ENCODE assay signal across 22 cellular contexts in genomic region chr12:115979351-115979750, GRCh38.
A peak's percentile ranks its signal among the peaks of the same experiment; 100 is the strongest.
DNase-seq lines count a peak whose midpoint lies in the region; ATAC-seq, FAIRE-seq and TF ChIP-seq lines count a peak whose summit lies in the region.
"Had no signal": no experiment of that assay in that cellular context is flagged by ENCODE, and none has a peak within 500 bp of the region (broad histone marks: within the 10 kb centered on the region; RNA-seq: fewer than 3 reads in every experiment).

No MANE protein-coding gene starts in this region.

- H3K9me3 ChIP-seq in A549 (no peaks in the 10 kb centered on the region), HUES6 (ENCODE audit: control insufficient read depth, insufficient read depth, low read depth, low read length) (no peaks in the 10 kb centered on the region), tibial nerve (no peaks in the 10 kb centered on the region)

- peak; percentile 7 for FAIRE-seq in A549 (lab: Jason Lieb, UNC)
- peak; percentile 95 for FAIRE-seq in endometrium (lab: Jason Lieb, UNC)
- FAIRE-seq: A204.1, GM12892 had no signal

- no peak for DNase-seq in A549 (ENCODE audit: low read depth in 1 of 2, low spot score in 1 of 2)
- no peak for DNase-seq in left lobe of liver (ENCODE audit: low spot score)
- DNase-seq in HUDEP-2 (lab: John Stamatoyannopoulos, UW; ENCODE audit: unreplicated experiment in 76 of 76), result no peak
- DNase-seq in tibial nerve (ENCODE audit: low spot score in 2 of 2), result no peak
- no peak for DNase-seq in SIG-M5 (lab: John Stamatoyannopoulos, UW)
- DNase-seq: CD4-positive, alpha-beta T cell; DMS79 treated with DMSO at 0.1 percent for 48 hours; GDM1; Kasumi-1; NCI-H1417 treated with DMSO at 0.1 percent for 48 hours; NCI-H2029; NCI-H2171 treated with DMSO at 0.1 percent for 48 hours; NCI-H510A; NCI-H82 had no signal

- H3K4me2 ChIP-seq in A549, result no peak overlapping the region
- H3K4me2 ChIP-seq: GM23338 had no signal

- ATAC-seq in A549, result no peak
- peak; percentile 36 for ATAC-seq in left lobe of liver
- ATAC-seq in GM21423 (IDR thresholded peaks at IDR 0.05; ENCODE audit: unreplicated experiment), result no peak
- ATAC-seq: Panc1, Right ventricle myocardium inferior had no signal

- no peak for TF ChIP-seq RAD21 in A549 (conservative IDR thresholded peaks at IDR 0.05 in 1 of 2, IDR thresholded peaks at IDR 0.05 in 1 of 2)

- TF ChIP-seq POLR2A in A549 (IDR thresholded peaks at IDR 0.05; ENCODE audit: low read length) (no peak), tibial nerve (IDR thresholded peaks at IDR 0.05) (no peak)

- TF ChIP-seq CTCF in A549 (IDR thresholded peaks at IDR 0.05), result no peak
- TF ChIP-seq CTCF in tibial nerve (IDR thresholded peaks at IDR 0.05), result no peak

- CTCF ChIA-PET in A549 (lab: Yijun Ruan, JAX), result interaction anchor here (0.6 to 1.7 kb wide), 3 partner anchors 19 to 730 kb away, joined by 3 to 6 read pairs (median 5); no protein-coding TSS in a partner anchor

- H3K27ac ChIP-seq in A549 (no peak overlapping the region), HUES6 (ENCODE audit: low read depth, low read length) (0 out of 2 replicates have a peak overlapping the region, but pooled peaks have one; percentile 31), tibial nerve (no peak overlapping the region)

- H3K4me3 ChIP-seq in A549 (no peak overlapping the region), HUES6 (ENCODE audit: low read depth, low read length) (no peak overlapping the region), tibial nerve (no peak overlapping the region)
- H3K4me3 ChIP-seq: GM23338 had no signal

- H3K36me3 ChIP-seq in HUES6 (ENCODE audit: control insufficient read depth, insufficient read depth, low read length) (peaks cover 43% of the 10 kb centered on the region), tibial nerve (peaks cover 2 to 78% (median 2%) of the 10 kb centered on the region in 3 donors)

- H3K27me3 ChIP-seq in HUES6 (ENCODE audit: control insufficient read depth, insufficient read depth, low read length) (no peaks in the 10 kb centered on the region), tibial nerve (no peaks in the 10 kb centered on the region)

- no peak overlapping the region for H3K9ac ChIP-seq in HUES6 (ENCODE audit: low read length)

- TF ChIP-seq EP300 in A549 (IDR thresholded peaks at IDR 0.05), result no peak
- TF ChIP-seq EP300 in tibial nerve (IDR thresholded peaks at IDR 0.05), result no peak

- H3K4me1 ChIP-seq in A549, result no peaks in the 10 kb centered on the region
- peaks cover 5% of the 10 kb centered on the region for H3K4me1 ChIP-seq in HUES6 (ENCODE audit: control insufficient read depth, insufficient read depth, low read length)
- peaks cover 0 to 12% (median 0%) of the 10 kb centered on the region in 4 donors for H3K4me1 ChIP-seq in tibial nerve

- POLR2A ChIA-PET in A549 (lab: Yijun Ruan, JAX), result no interaction called here

TF ChIP-seq in A549, 52 proteins besides CTCF, POLR2A, EP300 and RAD21:
- TF ChIP-seq EHF (CRISPR knock-in tag; IDR thresholded peaks at IDR 0.05), result no peak
- no peak for TF ChIP-seq POLR2AphosphoS2 (conservative IDR thresholded peaks at IDR 0.05; ENCODE audit: low read length)
- TF ChIP-seq SMC3 (IDR thresholded peaks at IDR 0.05), result no peak
- TF ChIP-seq MAX (IDR thresholded peaks at IDR 0.05), result no peak
